ENCODE assay signal across 10 cellular contexts in the genomic region with DNA sequence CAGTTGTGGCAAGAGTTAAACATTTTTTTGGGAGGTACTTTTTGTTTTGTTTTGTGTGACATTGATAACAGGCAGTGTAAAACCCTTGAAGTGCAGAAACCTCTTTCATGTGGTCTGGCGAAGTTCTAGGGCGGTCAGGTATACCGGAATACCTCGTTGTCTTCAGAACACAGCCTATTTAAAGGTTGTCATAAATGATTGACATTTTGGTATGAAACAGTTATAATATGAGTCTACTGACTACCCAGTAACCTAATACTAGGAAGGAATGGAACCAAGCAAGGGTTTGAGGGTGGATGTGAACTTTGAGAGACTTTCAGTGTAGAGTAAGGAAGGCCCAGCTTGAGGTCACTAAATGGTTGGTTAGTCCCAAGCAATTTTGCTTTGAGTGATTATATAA. TPM values are rescaled to one million over a fixed set of nuclear protein-coding genes. Genes with fewer than 3 reads are reported as not detected.
DNase-seq lines count a peak whose midpoint lies in the region; ATAC-seq lines count a peak whose summit lies in the region.
"Had no signal": no experiment of that assay in that cellular context is flagged by ENCODE, and none has a peak within 500 bp of the region (broad histone marks: within the 10 kb centered on the region; RNA-seq: fewer than 3 reads in every experiment).

No MANE protein-coding gene starts in this region.

- intact Hi-C loops in left colon (cut with DNase I, micrococcal nuclease), result no loop called here

- ATAC-seq in GM18909 (IDR thresholded peaks at IDR 0.05; ENCODE audit: poor library complexity, unreplicated experiment) (peak; percentile 97), HG03139 (IDR thresholded peaks at IDR 0.05; ENCODE audit: unreplicated experiment) (peak; percentile 90), left colon (no peak)

- DNase-seq in activated T-cell treated with anti-CD3 and anti-CD28 coated beads for 48 hours (ENCODE audit: low read depth) (peak; percentile 11), left colon (no peak), ureter (ENCODE audit: low spot score) (no peak), NCI-H2171 (lab: John Stamatoyannopoulos, UW) (no peak), NCI-H510A treated with DMSO at 0.1 percent for 48 hours (lab: John Stamatoyannopoulos, UW) (no peak)
- peak; percentile 39 for DNase-seq in stimulated activated CD4-positive, alpha-beta T cell treated with anti-CD3 and anti-CD28 coated beads, Interleukin-2, amount 100 ng/mL, for 4 hours (ENCODE audit: low read depth)
- DNase-seq: left cardiac atrium; stimulated activated naive B cell treated with anti-CD40 and anti-IgM and Interleukin-4, amounts not matched to agents 10 μg/mL and 1 μg/mL and 100 μg/mL, for 72 hours had no signal

RNA-seq across cellular contexts. Expression of a gene that starts 40.5 kb away (rescaled TPM):
- total RNA-seq in left colon (10 to 100 TPM; 68.8 to 95.2 TPM), ureter (121 TPM)

RNA-seq across cellular contexts. Expression of a gene that starts 57.8 kb away (rescaled TPM):
- total RNA-seq in left colon (10 to 100 TPM; 38.2 to 40.4 TPM), ureter (63.4 TPM)

Comparison
In these comparisons a context has a peak if more than half of its experiments do, and no peak if none do; other contexts are left out.
1. DNase-seq: peak in activated T-cell treated with anti-CD3 and anti-CD28 coated beads for 48 hours (single experiment) and stimulated activated CD4-positive, alpha-beta T cell treated with anti-CD3 and anti-CD28 coated beads, Interleukin-2, amount 100 ng/mL, for 4 hours (single experiment); none in left colon (0 of 2), ureter (single experiment), NCI-H2171 (single experiment) and NCI-H510A treated with DMSO at 0.1 percent for 48 hours (single experiment).